1 cellular context compared by ENCODE assay signal in the genomic region with DNA sequence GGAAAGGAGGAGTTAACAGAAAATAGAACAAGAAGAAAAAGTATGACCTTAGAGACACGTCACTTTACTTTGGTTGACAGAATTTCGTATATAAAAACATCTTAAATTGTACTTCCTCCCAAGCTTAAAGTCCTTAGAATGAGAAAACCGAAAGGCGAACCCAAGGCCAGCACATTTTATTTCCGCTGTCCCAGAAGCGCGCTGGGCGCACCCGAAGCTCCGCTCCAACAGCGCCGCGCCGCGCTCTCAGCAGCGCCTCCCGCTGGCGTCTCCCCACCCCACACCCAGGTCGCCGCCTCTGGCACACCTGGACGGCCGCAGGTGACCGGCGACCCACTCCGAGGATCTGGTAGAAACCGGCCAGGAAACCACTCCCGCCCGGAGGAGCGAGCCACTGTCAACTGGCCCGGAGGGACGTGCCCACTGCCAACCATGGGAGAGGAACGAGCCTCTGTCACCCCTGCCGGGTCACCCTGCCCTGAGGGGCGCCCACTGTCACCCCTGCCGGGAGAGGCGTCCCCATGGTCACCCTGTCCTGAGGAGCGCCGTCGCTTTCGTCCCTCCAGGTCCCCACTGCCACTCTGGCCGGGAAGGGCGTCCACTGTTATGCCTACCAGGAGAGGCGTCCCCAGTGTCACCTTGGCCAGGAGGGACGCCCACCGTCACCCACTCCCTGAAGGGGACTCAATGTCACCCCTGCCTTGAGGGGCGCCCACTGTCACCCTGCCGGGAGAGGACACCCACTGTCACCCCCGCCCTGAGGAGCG.
TF ChIP-seq lines count a peak whose summit lies in the region.

No MANE protein-coding gene starts in this region.

TF ChIP-seq in HCT116, 20 proteins besides CTCF, POLR2A, EP300 and RAD21 (continued from another document):
- TF ChIP-seq, protein P1, sequence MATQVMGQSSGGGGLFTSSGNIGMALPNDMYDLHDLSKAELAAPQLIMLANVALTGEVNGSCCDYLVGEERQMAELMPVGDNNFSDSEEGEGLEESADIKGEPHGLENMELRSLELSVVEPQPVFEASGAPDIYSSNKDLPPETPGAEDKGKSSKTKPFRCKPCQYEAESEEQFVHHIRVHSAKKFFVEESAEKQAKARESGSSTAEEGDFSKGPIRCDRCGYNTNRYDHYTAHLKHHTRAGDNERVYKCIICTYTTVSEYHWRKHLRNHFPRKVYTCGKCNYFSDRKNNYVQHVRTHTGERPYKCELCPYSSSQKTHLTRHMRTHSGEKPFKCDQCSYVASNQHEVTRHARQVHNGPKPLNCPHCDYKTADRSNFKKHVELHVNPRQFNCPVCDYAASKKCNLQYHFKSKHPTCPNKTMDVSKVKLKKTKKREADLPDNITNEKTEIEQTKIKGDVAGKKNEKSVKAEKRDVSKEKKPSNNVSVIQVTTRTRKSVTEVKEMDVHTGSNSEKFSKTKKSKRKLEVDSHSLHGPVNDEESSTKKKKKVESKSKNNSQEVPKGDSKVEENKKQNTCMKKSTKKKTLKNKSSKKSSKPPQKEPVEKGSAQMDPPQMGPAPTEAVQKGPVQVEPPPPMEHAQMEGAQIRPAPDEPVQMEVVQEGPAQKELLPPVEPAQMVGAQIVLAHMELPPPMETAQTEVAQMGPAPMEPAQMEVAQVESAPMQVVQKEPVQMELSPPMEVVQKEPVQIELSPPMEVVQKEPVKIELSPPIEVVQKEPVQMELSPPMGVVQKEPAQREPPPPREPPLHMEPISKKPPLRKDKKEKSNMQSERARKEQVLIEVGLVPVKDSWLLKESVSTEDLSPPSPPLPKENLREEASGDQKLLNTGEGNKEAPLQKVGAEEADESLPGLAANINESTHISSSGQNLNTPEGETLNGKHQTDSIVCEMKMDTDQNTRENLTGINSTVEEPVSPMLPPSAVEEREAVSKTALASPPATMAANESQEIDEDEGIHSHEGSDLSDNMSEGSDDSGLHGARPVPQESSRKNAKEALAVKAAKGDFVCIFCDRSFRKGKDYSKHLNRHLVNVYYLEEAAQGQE (IDR thresholded peaks at IDR 0.05; ENCODE audit: low read depth): no peak
